8 cellular contexts compared by ENCODE assay signal in genomic region chr4:174631901-174632758, GRCh38.
DNase-seq lines count a peak whose midpoint lies in the region; ATAC-seq, FAIRE-seq and TF ChIP-seq lines count a peak whose summit lies in the region.

No MANE protein-coding gene starts in this region.

- no peak for ATAC-seq in stimulated activated naive CD8-positive, alpha-beta T cell treated with anti-CD3 and anti-CD28 coated beads, Interleukin-15, Interleukin-2, amounts not matched to agents 100 U/mL and 50 U/mL, for 24 hours

- POLR2A ChIA-PET in HEK293 (lab: Yijun Ruan, JAX) = no interaction called here

- no peak for TF ChIP-seq POLR2A in NB4 (IDR thresholded peaks at IDR 0.05; ENCODE audit: extremely low read depth, insufficient read length)

- CTCF ChIA-PET in HEK293 (lab: Yijun Ruan, JAX) = interaction anchor here (0.7 to 1.7 kb wide), 11 partner anchors 9 to 280 kb away, joined by 3 to 7 read pairs (median 3); no protein-coding TSS in a partner anchor

- H3K27ac ChIP-seq in HEK293 (ENCODE audit: extremely low read depth, low read depth, low read length) = no peak overlapping the region

- DNase-seq in activated CD8-positive, alpha-beta memory T cell treated with anti-CD3 and anti-CD28 coated beads, Interleukin-2, amount 50 U/mL, for 1 hour (ENCODE audit: extremely low read depth) = peak; percentile 4
- no peak for DNase-seq in activated CD8-positive, alpha-beta memory T cell treated with anti-CD3 and anti-CD28 coated beads for 24 hours
- DNase-seq in NB4 (ENCODE audit: low read depth) (peak; percentile 39), amniotic stem cell (lab: John Stamatoyannopoulos, UW) (peak; percentile 0), urothelium cell line (ENCODE audit: low spot score) (peak; percentile 21)
- DNase-seq in stimulated activated naive CD8-positive, alpha-beta T cell treated with anti-CD3 and anti-CD28 coated beads, Interleukin-15, Interleukin-2, amounts not matched to agents 100 U/mL and 50 U/mL, for 24 hours = no peak

- no peaks in the 10 kb centered on the region for H3K36me3 ChIP-seq in HEK293 (ENCODE audit: control insufficient read depth in 2 of 2, insufficient read depth in 1 of 2, low read length in 2 of 2)

- no peaks in the 10 kb centered on the region for H3K4me1 ChIP-seq in HEK293 (ENCODE audit: control insufficient read depth, insufficient read depth, low read length)

- H3K9me3 ChIP-seq in HEK293 (ENCODE audit: control insufficient read depth, insufficient read depth, low read depth, low read length) = no peaks in the 10 kb centered on the region

- FAIRE-seq in islet of Langerhans (lab: Jason Lieb, UNC) (peak; percentile 99), urothelium cell line (lab: Jason Lieb, UNC) (no peak)

- TF ChIP-seq CTCF in HEK293 (tag by site-specific recombination; IDR thresholded peaks at IDR 0.05) (no peak), NB4 (IDR thresholded peaks at IDR 0.05; ENCODE audit: low read depth, low read length) (peak; percentile 72)

- H3K4me3 ChIP-seq in HEK293 (ENCODE audit: low read depth, low read length) (no peak overlapping the region), NB4 (ENCODE audit: low read depth, low read length) (no peak overlapping the region)

TF ChIP-seq in HEK293, 187 proteins besides CTCF, POLR2A, EP300 and RAD21:
- TF ChIP-seq ZNF654 (tag by site-specific recombination; IDR thresholded peaks at IDR 0.05; ENCODE audit: low read depth) = peak; percentile 63
- no peak for TF ChIP-seq ZNF148 (tag by site-specific recombination; IDR thresholded peaks at IDR 0.05; ENCODE audit: borderline replicate concordance)

Comparison
In these comparisons a context has a peak if more than half of its experiments do, and no peak if none do; other contexts are left out.
1. DNase-seq: peak in activated CD8-positive, alpha-beta memory T cell treated with anti-CD3 and anti-CD28 coated beads, Interleukin-2, amount 50 U/mL, for 1 hour (single experiment), NB4 (single experiment), amniotic stem cell (single experiment) and urothelium cell line (single experiment); none in activated CD8-positive, alpha-beta memory T cell treated with anti-CD3 and anti-CD28 coated beads for 24 hours (single experiment) and stimulated activated naive CD8-positive, alpha-beta T cell treated with anti-CD3 and anti-CD28 coated beads, Interleukin-15, Interleukin-2, amounts not matched to agents 100 U/mL and 50 U/mL, for 24 hours (single experiment).